Comparison of ENCODE assay signal across 9 cellular contexts in genomic region chr12:62640910-62641448, GRCh38.
DNase-seq lines count a peak whose midpoint lies in the region; ATAC-seq, FAIRE-seq and TF ChIP-seq lines count a peak whose summit lies in the region.
"Had no signal": no experiment of that assay in that cellular context is flagged by ENCODE, and none has a peak within 500 bp of the region (broad histone marks: within the 10 kb centered on the region; RNA-seq: fewer than 3 reads in every experiment).

No MANE protein-coding gene starts in this region.

- H3K36me3 ChIP-seq in testis (ENCODE audit: low read depth, missing control alignments): no peaks in the 10 kb centered on the region

- FAIRE-seq in GM12891 (lab: Jason Lieb, UNC): peak; percentile 65

- TF ChIP-seq POLR2A in GM12891 (IDR thresholded peaks at IDR 0.05; ENCODE audit: low read depth, low read length): no peak
- no peak for TF ChIP-seq POLR2A in testis (IDR thresholded peaks at IDR 0.05)

- DNase-seq in GM12891 (ENCODE audit: insufficient read length, low spot score) (peak; percentile 36), NCI-H187 (lab: John Stamatoyannopoulos, UW) (no peak), testis (no peak), progenitor cell of endocrine pancreas (ENCODE audit: low spot score, unreplicated experiment) (no peak)
- DNase-seq in Jurkat, Clone E6-1 (ENCODE audit: low read depth, low spot score): peak; percentile 55
- DNase-seq in central memory CD8-positive, alpha-beta T cell (ENCODE audit: low spot score in 2 of 2): no peak
- peak; percentile 37 for DNase-seq in stimulated activated naive CD8-positive, alpha-beta T cell treated with anti-CD3 and anti-CD28 coated beads, Interleukin-15, Interleukin-2, amounts not matched to agents 100 U/mL and 50 U/mL, for 24 hours

- H3K4me3 ChIP-seq in Jurkat, Clone E6-1 (ENCODE audit: low read length): no peak overlapping the region
- no peak overlapping the region for H3K4me3 ChIP-seq in testis

- H3K27ac Mint-ChIP-seq in central memory CD8-positive, alpha-beta T cell (ENCODE audit: low read depth): peak overlapping the region; percentile 85
- H3K27ac Mint-ChIP-seq in progenitor cell of endocrine pancreas: no peak overlapping the region

- no peak for TF ChIP-seq CTCF in testis (IDR thresholded peaks at IDR 0.05)
- TF ChIP-seq CTCF in progenitor cell of endocrine pancreas (IDR thresholded peaks at IDR 0.05; ENCODE audit: unreplicated experiment): no peak

- H3K27me3 Mint-ChIP-seq in central memory CD8-positive, alpha-beta T cell: peaks cover under 1% of the 10 kb centered on the region
- H3K27me3 Mint-ChIP-seq in progenitor cell of endocrine pancreas: no peaks in the 10 kb centered on the region

- no peaks in the 10 kb centered on the region for H3K36me3 Mint-ChIP-seq in central memory CD8-positive, alpha-beta T cell (ENCODE audit: insufficient read depth)
- H3K36me3 Mint-ChIP-seq in progenitor cell of endocrine pancreas (ENCODE audit: insufficient read depth): no peaks in the 10 kb centered on the region

- no peaks in the 10 kb centered on the region for H3K9me3 ChIP-seq in testis

- peak overlapping the region; percentile 70 for H3K4me3 Mint-ChIP-seq in central memory CD8-positive, alpha-beta T cell
- H3K4me3 Mint-ChIP-seq in progenitor cell of endocrine pancreas (ENCODE audit: low read depth): no peak overlapping the region

- ATAC-seq in GM21717 (IDR thresholded peaks at IDR 0.05; ENCODE audit: unreplicated experiment): peak; percentile 97
- ATAC-seq in central memory CD8-positive, alpha-beta T cell (replicated peaks; ENCODE audit: extremely low read depth, poor library complexity, severe bottlenecking): peak; percentile 95
- ATAC-seq in stimulated activated naive CD8-positive, alpha-beta T cell treated with anti-CD3 and anti-CD28 coated beads, Interleukin-15, Interleukin-2, amounts not matched to agents 100 U/mL and 50 U/mL, for 24 hours: peak; percentile 98

- intact Hi-C loops in testis (cut with DNase I; ENCODE audit: low total_unique reads): no loop called here

- H3K9me3 Mint-ChIP-seq in central memory CD8-positive, alpha-beta T cell: no peaks in the 10 kb centered on the region
- H3K9me3 Mint-ChIP-seq in progenitor cell of endocrine pancreas (ENCODE audit: low read depth): no peaks in the 10 kb centered on the region

- H3K4me1 Mint-ChIP-seq in central memory CD8-positive, alpha-beta T cell: peaks cover 12% of the 10 kb centered on the region
- peaks cover under 1% of the 10 kb centered on the region for H3K4me1 Mint-ChIP-seq in progenitor cell of endocrine pancreas (ENCODE audit: low read depth)

- no peaks in the 10 kb centered on the region for H3K4me1 ChIP-seq in testis

- 78 to 82% methylated on average over 4 of the region's 4 CpGs for WGBS in testis, 2 donors

- H3K27me3 ChIP-seq in testis: no peaks in the 10 kb centered on the region

- no peak overlapping the region for H3K27ac ChIP-seq in testis
- H3K27ac ChIP-seq: KMS-11 had no signal

TF ChIP-seq in GM12891, 5 proteins besides CTCF, POLR2A, EP300 and RAD21:
- TF ChIP-seq TAF1 (IDR thresholded peaks at IDR 0.05; ENCODE audit: low read depth, low read length): no peak
- no peak for TF ChIP-seq PAX5 (IDR thresholded peaks at IDR 0.05; ENCODE audit: insufficient read depth, low read length, severe bottlenecking)

Comparison
In these comparisons a context has a peak if more than half of its experiments do, and no peak if none do; other contexts are left out.
1. DNase-seq: peak in GM12891 (single experiment), Jurkat, Clone E6-1 (single experiment) and stimulated activated naive CD8-positive, alpha-beta T cell treated with anti-CD3 and anti-CD28 coated beads, Interleukin-15, Interleukin-2, amounts not matched to agents 100 U/mL and 50 U/mL, for 24 hours (single experiment); none in central memory CD8-positive, alpha-beta T cell (0 of 2), NCI-H187 (0 of 2), testis (single experiment) and progenitor cell of endocrine pancreas (single experiment).
2. Peak in every context shown above with its lines, with median percentiles within 50 percentile points of each other: ATAC-seq.